ENCODE assay signal across 10 cellular contexts in genomic region chr11:2927493-2927800, GRCh38. TPM values are rescaled to one million over a fixed set of nuclear protein-coding genes. Genes with fewer than 3 reads are reported as not detected.
DNase-seq lines count a peak whose midpoint lies in the region; TF ChIP-seq lines count a peak whose summit lies in the region.
"Had no signal": no experiment of that assay in that cellular context is flagged by ENCODE, and none has a peak within 500 bp of the region (broad histone marks: within the 10 kb centered on the region; RNA-seq: fewer than 3 reads in every experiment).

No MANE protein-coding gene starts in this region.

- H3K79me2 ChIP-seq in ACC112 (ENCODE audit: control insufficient read depth, insufficient read depth, low read length, unreplicated experiment), result peaks cover 30% of the 10 kb centered on the region
- H3K79me2 ChIP-seq in GM23248 (ENCODE audit: insufficient read depth), result peaks cover 6% of the 10 kb centered on the region; the same call in 1 of the 2 replicates

- peaks cover 13% of the 10 kb centered on the region for H3K4me1 ChIP-seq in ACC112 (ENCODE audit: control insufficient read depth, insufficient read depth, low read length, unreplicated experiment)
- peaks cover 3% of the 10 kb centered on the region for H3K4me1 ChIP-seq in GM23248 (ENCODE audit: insufficient read depth)
- peaks cover 44% of the 10 kb centered on the region for H3K4me1 ChIP-seq in mesenchymal stem cell (ENCODE audit: control insufficient read depth, insufficient read depth, low read depth, low read length)

- H2BK120ac ChIP-seq in mesenchymal stem cell (ENCODE audit: low read depth, low read length), result no peak overlapping the region

- no peaks in the 10 kb centered on the region for H4K20me1 ChIP-seq in GM23248 (ENCODE audit: insufficient read depth)

- no peak overlapping the region for H3K23ac ChIP-seq in mesenchymal stem cell (ENCODE audit: low read length in 2 of 2)

- no peak overlapping the region for H2AK5ac ChIP-seq in mesenchymal stem cell (ENCODE audit: low read length, severe bottlenecking)

- H2BK5ac ChIP-seq in mesenchymal stem cell (ENCODE audit: low read depth, low read length, poor library complexity, severe bottlenecking), result no peak overlapping the region

- H3F3A ChIP-seq in GM23248 (ENCODE audit: insufficient read depth), result peaks cover 1% of the 10 kb centered on the region; the same call in 1 of the 2 replicates

- WGBS in GM23248 (ENCODE audit: low coverage in 1 of 2, low lambda C conversion rate in 2 of 2, missing lambda C conversion rate in 2 of 2), 2 experiments, result 92 to 98% methylated on average over 5 to 6 of the region's 6 CpGs
- 95% methylated on average over 6 of the region's 6 CpGs for WGBS in mesenchymal stem cell

- no peak overlapping the region for H2BK12ac ChIP-seq in mesenchymal stem cell (ENCODE audit: low read length in 2 of 2)

- H3K9me2 ChIP-seq in GM23248 (ENCODE audit: insufficient read depth), result no peaks in the 10 kb centered on the region

- H3K9ac ChIP-seq in GM23248 (peak overlapping the region; percentile 85), mesenchymal stem cell (ENCODE audit: low read length) (peak overlapping the region; percentile 88)

- no peak overlapping the region for H3K14ac ChIP-seq in mesenchymal stem cell (ENCODE audit: low read length in 2 of 2)

- peaks cover 4% of the 10 kb centered on the region for H3K79me1 ChIP-seq in mesenchymal stem cell (replicated peaks; ENCODE audit: low read length, poor library complexity, severe bottlenecking)

- H2BK15ac ChIP-seq in mesenchymal stem cell (ENCODE audit: low read depth, poor library complexity, severe bottlenecking), result no peak overlapping the region

- H3K18ac ChIP-seq in mesenchymal stem cell (ENCODE audit: low read depth in 1 of 2, low read length in 2 of 2), result no peak overlapping the region

- in situ Hi-C loops in GM23248 (cut with MboI) (no loop called here), astrocyte of the spinal cord (cut with HindIII; ENCODE audit: low sequenced_read_pairs) (no loop called here), GM13976 (cut with MboI; ENCODE audit: low sequenced_read_pairs, unreplicated experiment) (no loop called here)

- H4K8ac ChIP-seq in mesenchymal stem cell (ENCODE audit: low read length), result no peak overlapping the region

- H3K27me3 ChIP-seq in ACC112 (ENCODE audit: insufficient read depth, low read length) (no peaks in the 10 kb centered on the region), GM23248 (replicated peaks; ENCODE audit: insufficient read depth) (no peaks in the 10 kb centered on the region), mesenchymal stem cell (ENCODE audit: control insufficient read depth in 1 of 2, insufficient read depth in 1 of 2, low read length in 2 of 2) (no peaks in the 10 kb centered on the region), WERI-Rb-1 (ENCODE audit: insufficient read depth, low read depth, severe bottlenecking) (peaks cover 40% of the 10 kb centered on the region)

- TF ChIP-seq CTCF in astrocyte of the spinal cord (IDR thresholded peaks at IDR 0.05; ENCODE audit: low read depth, low read length), result no peak
- no peak for TF ChIP-seq CTCF in GM13976 (IDR thresholded peaks at IDR 0.05; ENCODE audit: borderline replicate concordance, control extremely low read depth, extremely low read depth, insufficient read depth, missing control alignments)
- TF ChIP-seq CTCF in WERI-Rb-1 (IDR thresholded peaks at IDR 0.05; ENCODE audit: low read depth, low read length), result no peak

- DNase-seq in GM23248, result no peak
- no peak for DNase-seq in astrocyte of the spinal cord (ENCODE audit: low read depth, low spot score)
- no peak for DNase-seq in mesenchymal stem cell
- no peak for DNase-seq in GM13976 (ENCODE audit: low spot score)
- DNase-seq in DMS153 (lab: John Stamatoyannopoulos, UW), result no peak
- DNase-seq in retina, result no peak
- DNase-seq in WERI-Rb-1, result no peak
- DNase-seq: NCI-H2029 treated with DMSO at 0.1 percent for 48 hours had no signal

- H3K4me3 ChIP-seq in ACC112 (ENCODE audit: low read depth, low read length), result peak overlapping the region; percentile 99
- H3K4me3 ChIP-seq in GM23248, result peak overlapping the region; percentile 78; the same call in 1 of the 2 replicates
- H3K4me3 ChIP-seq in astrocyte of the spinal cord (ENCODE audit: low read depth, low read length), result peak overlapping the region; percentile 82
- H3K4me3 ChIP-seq in mesenchymal stem cell (ENCODE audit: insufficient read depth in 1 of 2, low read depth in 1 of 2, low read length in 2 of 2), result peak overlapping the region; percentile 84 to 91
- H3K4me3 ChIP-seq in WERI-Rb-1 (ENCODE audit: low read depth, low read length), result no peak overlapping the region
- H3K4me3 ChIP-seq: body of pancreas had no signal

- H3K4ac ChIP-seq in mesenchymal stem cell (ENCODE audit: low read depth in 1 of 2, low read length in 2 of 2), result no peak overlapping the region

- no peak overlapping the region for H2AFZ ChIP-seq in ACC112 (ENCODE audit: low read length, unreplicated experiment)
- no peak overlapping the region for H2AFZ ChIP-seq in GM23248
- no peak overlapping the region for H2AFZ ChIP-seq in mesenchymal stem cell (ENCODE audit: low read depth, low read length)

- H3K9me3 ChIP-seq in GM23248 (ENCODE audit: low read depth), result no peaks in the 10 kb centered on the region
- no peaks in the 10 kb centered on the region for H3K9me3 ChIP-seq in mesenchymal stem cell (ENCODE audit: control insufficient read depth, low read length)
- H3K9me3 ChIP-seq in WERI-Rb-1 (ENCODE audit: severe bottlenecking), result no peaks in the 10 kb centered on the region
- H3K9me3 ChIP-seq: body of pancreas had no signal

- no peak overlapping the region for H4K91ac ChIP-seq in mesenchymal stem cell (ENCODE audit: low read length)

- H3K27ac ChIP-seq in ACC112 (ENCODE audit: low read depth, low read length) (no peak overlapping the region), GM23248 (0 out of 2 replicates have a peak overlapping the region, but pooled peaks have one; percentile 5), mesenchymal stem cell (ENCODE audit: low read length, poor library complexity, severe bottlenecking) (no peak overlapping the region), WERI-Rb-1 (no peak overlapping the region)
- H3K27ac ChIP-seq: body of pancreas had no signal

- H3K4me2 ChIP-seq in GM23248 (ENCODE audit: unreplicated experiment), result peak overlapping the region; percentile 74
- H3K4me2 ChIP-seq in mesenchymal stem cell (ENCODE audit: low read length, poor library complexity, severe bottlenecking), result peak overlapping the region; percentile 92

- H3K36me3 ChIP-seq in ACC112 (ENCODE audit: insufficient read depth, low read length), result no peaks in the 10 kb centered on the region
- H3K36me3 ChIP-seq in GM23248 (ENCODE audit: low read depth), result no peaks in the 10 kb centered on the region
- H3K36me3 ChIP-seq in mesenchymal stem cell (ENCODE audit: control insufficient read depth in 1 of 2, insufficient read depth in 2 of 2, low read depth in 1 of 2, low read length in 2 of 2), result peaks cover 0 to 17% of the 10 kb centered on the region in 2 experiments
- no peaks in the 10 kb centered on the region for H3K36me3 ChIP-seq in WERI-Rb-1

RNA-seq across cellular contexts. Expression of gene PHLDA2, which starts 1.8 kb away (rescaled TPM):
- total RNA-seq in GM23248 (2014; rRNA removed; shearing (Covaris generic)), result 11.7 and 16.8 TPM in 2 replicates
- polyA plus RNA-seq in GM23248 (2016; fragmentation: Nextera tagmentation; extraction: Ambion mirVana), result 64.4 and 66.0 TPM in 2 replicates
- polyA plus RNA-seq in mesenchymal stem cell (2013, experiment 1 of 2), result 272 TPM
- 276 TPM for polyA plus RNA-seq in mesenchymal stem cell (2013, experiment 2 of 2)

RNA-seq across cellular contexts. Expression of gene CDKN1C, which starts 41.9 kb away (rescaled TPM):
- total RNA-seq in GM23248 (2014; rRNA removed; shearing (Covaris generic)), result 0.43 TPM in 1 of 2 replicates, not detected in the other
- 0.38 and 1.2 TPM in 2 replicates for polyA plus RNA-seq in GM23248 (2016; fragmentation: Nextera tagmentation; extraction: Ambion mirVana)
- 29.4 TPM for polyA plus RNA-seq in mesenchymal stem cell (2013, experiment 1 of 2)
- 31.0 TPM for polyA plus RNA-seq in mesenchymal stem cell (2013, experiment 2 of 2)
